Comparison of ENCODE assay signal across 9 cellular contexts in the genomic region with DNA sequence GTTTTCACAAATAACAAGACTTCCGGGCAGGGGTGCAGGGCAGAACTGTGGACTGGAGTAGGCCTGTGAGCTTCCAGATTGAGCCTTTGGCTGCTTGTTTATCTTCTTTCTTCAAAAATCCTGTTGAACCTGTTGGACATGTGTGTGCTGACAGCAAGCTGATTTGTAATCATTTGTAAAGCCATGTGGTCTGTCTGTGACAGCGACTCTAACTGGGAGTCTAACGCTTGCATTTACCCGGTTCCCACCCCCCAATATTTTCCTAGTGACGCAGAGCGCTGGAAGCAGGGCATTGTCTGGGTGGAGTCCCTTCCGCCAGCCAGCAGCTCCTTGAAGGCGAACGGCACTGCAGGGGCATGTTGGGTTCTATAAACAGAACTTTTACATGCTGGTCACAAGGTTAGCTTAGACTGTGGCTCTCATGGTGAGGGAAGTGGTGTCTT.
DNase-seq lines count a peak whose midpoint lies in the region; ATAC-seq and TF ChIP-seq lines count a peak whose summit lies in the region.
"Had no signal": no experiment of that assay in that cellular context is flagged by ENCODE, and none has a peak within 500 bp of the region (broad histone marks: within the 10 kb centered on the region; RNA-seq: fewer than 3 reads in every experiment).

No MANE protein-coding gene starts in this region.

- ATAC-seq in lung (ENCODE audit: insufficient read depth, low FRiP score) = peak; percentile 75
- ATAC-seq in GM19463 (IDR thresholded peaks at IDR 0.05; ENCODE audit: unreplicated experiment) = no peak
- ATAC-seq in HG03521 (IDR thresholded peaks at IDR 0.05; ENCODE audit: unreplicated experiment) = no peak

- no peaks in the 10 kb centered on the region for H3K36me3 ChIP-seq in lung (ENCODE audit: control insufficient read depth in 2 of 2, insufficient read depth in 2 of 2, low read length in 2 of 2)

- H3K27me3 ChIP-seq in lung (ENCODE audit: control insufficient read depth, insufficient read depth) = no peaks in the 10 kb centered on the region

- DNase-seq in NCI-H82 (lab: John Stamatoyannopoulos, UW) = peak; percentile 16
- DNase-seq in NCI-H82 treated with DMSO at 0.1 percent for 48 hours (lab: John Stamatoyannopoulos, UW; ENCODE audit: unreplicated experiment) = no peak
- peak; percentile 27 for DNase-seq in dedifferentiated amniotic fluid mesenchymal stem cell (ENCODE audit: extremely low spot score)
- peak; percentile 82 for DNase-seq in lung (ENCODE audit: low spot score)
- peak; percentile 93 for DNase-seq in ureter (ENCODE audit: low spot score)
- DNase-seq in NCI-H2171 treated with DMSO at 0.1 percent for 48 hours (lab: John Stamatoyannopoulos, UW) = no peak
- DNase-seq: stimulated activated CD4-positive, alpha-beta T cell treated with anti-CD3 and anti-CD28 coated beads, Interleukin-4, amount 100 ng/mL, for 4 hours had no signal

- WGBS in lung, 2 donors = 50 to 62% methylated on average over 9 of the region's 9 CpGs

- peaks cover 14 to 21% of the 10 kb centered on the region in 2 donors for H3K4me1 ChIP-seq in lung (ENCODE audit: control insufficient read depth in 2 of 2, insufficient read depth in 2 of 2, low read length in 2 of 2)

- H3K4me3 ChIP-seq in lung = no peak overlapping the region

- TF ChIP-seq CTCF in lung (IDR thresholded peaks at IDR 0.05; ENCODE audit: control extremely low read depth, extremely low read depth) = no peak

- H3K27ac ChIP-seq in lung (ENCODE audit: low read depth in 1 of 2, low read length in 1 of 2) = peak overlapping the region; percentile 55 to 93

- no peaks in the 10 kb centered on the region for H3K9me3 ChIP-seq in lung (ENCODE audit: control insufficient read depth in 2 of 2, insufficient read depth in 1 of 2, low read length in 1 of 2)

Comparison
In these comparisons a context has a peak if more than half of its experiments do, and no peak if none do; other contexts are left out.
1. DNase-seq: peak in NCI-H82 (single experiment), dedifferentiated amniotic fluid mesenchymal stem cell (single experiment), lung (single experiment) and ureter (single experiment); none in NCI-H82 treated with DMSO at 0.1 percent for 48 hours (single experiment) and NCI-H2171 treated with DMSO at 0.1 percent for 48 hours (single experiment).